ENCODE assay signal across 8 cellular contexts in the genomic region with DNA sequence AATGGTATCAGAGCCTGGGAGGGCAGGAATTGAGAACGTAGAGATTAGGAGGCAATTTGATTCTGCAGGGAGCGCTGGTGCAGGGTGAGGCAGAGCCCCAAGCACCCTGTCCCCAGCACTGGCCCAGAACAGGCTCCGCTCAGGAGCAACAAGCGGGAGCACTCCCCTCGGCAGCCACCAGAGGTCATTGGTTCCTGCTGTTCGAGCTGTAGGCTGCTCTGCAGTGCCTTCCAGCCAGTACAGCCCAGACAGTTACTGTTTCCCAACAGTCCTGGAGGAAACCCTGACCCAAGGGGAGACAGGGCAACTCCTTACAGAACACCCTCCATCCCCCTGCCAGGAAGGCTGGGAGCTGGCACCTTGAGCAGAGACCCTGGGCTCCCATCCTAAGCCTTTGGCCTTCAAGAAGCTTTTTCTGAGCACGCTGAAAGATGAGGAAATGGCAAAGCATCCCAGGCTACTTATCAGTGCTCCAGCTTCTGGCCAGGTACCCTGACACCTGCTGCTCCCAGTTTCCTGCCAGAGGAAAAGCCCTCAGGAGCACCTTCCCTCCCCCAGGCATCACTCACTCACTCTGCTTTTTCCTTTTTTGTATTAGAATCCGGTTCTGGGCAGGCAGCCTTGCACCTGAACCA.
A peak's percentile ranks its signal among the peaks of the same experiment; 100 is the strongest.
DNase-seq lines count a peak whose midpoint lies in the region; ATAC-seq, FAIRE-seq and TF ChIP-seq lines count a peak whose summit lies in the region.

No MANE protein-coding gene starts in this region.

- CTCF ChIA-PET in GM10248 (lab: Yijun Ruan, JAX) = interaction anchor here (0.8 to 4.1 kb wide), 19 partner anchors 8 to 524 kb away, joined by 3 to 26 read pairs (median 4); no protein-coding TSS in a partner anchor

- H3K4me1 ChIP-seq in small intestine (ENCODE audit: control insufficient read depth in 2 of 2, insufficient read depth in 1 of 2, low read depth in 1 of 2, low read length in 1 of 2) = peaks cover 0 to 2% of the 10 kb centered on the region in 2 donors

- FAIRE-seq in small intestine (lab: Jason Lieb, UNC) = no peak

- ATAC-seq in HG02571 (IDR thresholded peaks at IDR 0.05; ENCODE audit: unreplicated experiment) (peak; percentile 78), HG02981 (IDR thresholded peaks at IDR 0.05; ENCODE audit: unreplicated experiment) (no peak)

- TF ChIP-seq CTCF in GM10248 (IDR thresholded peaks at IDR 0.05; ENCODE audit: control extremely low read depth, extremely low read depth, low read depth, missing control alignments) = peak; percentile 75

- H3K27ac ChIP-seq in small intestine (ENCODE audit: low read depth in 1 of 2, low read length in 1 of 2) = no peak overlapping the region

- H3K9me3 ChIP-seq in small intestine (ENCODE audit: control insufficient read depth, low read depth) = no peaks in the 10 kb centered on the region

- no peaks in the 10 kb centered on the region for H3K27me3 ChIP-seq in small intestine (ENCODE audit: control insufficient read depth in 2 of 2, insufficient read depth in 2 of 2, low read length in 2 of 2)

- no peaks in the 10 kb centered on the region for H3K36me3 ChIP-seq in small intestine (ENCODE audit: control insufficient read depth in 2 of 2, insufficient read depth in 2 of 2, low read length in 2 of 2)

- WGBS in small intestine, 3 donors = 21 to 31% (median 28%) methylated on average over 8 of the region's 8 CpGs

- DNase-seq in GM10248 (ENCODE audit: extremely low spot score) (peak; percentile 78), NCI-H1417 (lab: John Stamatoyannopoulos, UW) (peak; percentile 73 to 87 (median 83)), T-helper 2 cell (peak; percentile 12 to 68 (median 52)), anterior cingulate cortex (lab: John Stamatoyannopoulos, UW) (peak in 54 of 58 donors; percentile 20 to 83 (median 57)), hippocampal formation (lab: John Stamatoyannopoulos, UW) (peak; percentile 59 to 70), small intestine (peak; percentile 67)

- POLR2A ChIA-PET in GM10248 (lab: Yijun Ruan, JAX) = no interaction called here

- no peak overlapping the region for H3K4me3 ChIP-seq in small intestine (ENCODE audit: low read depth in 1 of 2, low read length in 2 of 2)
